1 cellular context compared by ENCODE assay signal in the genomic region with DNA sequence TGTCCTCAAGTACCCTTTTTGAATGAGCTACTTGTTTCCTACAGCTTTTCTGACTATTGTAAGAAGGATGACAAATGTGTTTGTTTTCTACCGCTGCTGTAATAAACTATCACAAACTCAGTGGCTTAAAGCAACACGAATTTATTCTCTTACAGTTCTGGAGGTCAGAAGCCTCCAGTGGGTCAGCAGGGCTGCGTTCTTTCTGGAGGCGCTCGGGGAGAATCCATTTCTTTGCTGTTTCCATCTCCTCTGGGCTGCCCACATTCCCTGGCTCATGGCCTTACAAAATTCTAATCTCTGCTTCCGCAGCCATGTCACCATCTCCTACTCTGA.
TF ChIP-seq lines count a peak whose summit lies in the region.

No MANE protein-coding gene starts in this region.

TF ChIP-seq in A549, 52 proteins besides CTCF, POLR2A, EP300 and RAD21 (continued from another document):
- TF ChIP-seq, protein P1, sequence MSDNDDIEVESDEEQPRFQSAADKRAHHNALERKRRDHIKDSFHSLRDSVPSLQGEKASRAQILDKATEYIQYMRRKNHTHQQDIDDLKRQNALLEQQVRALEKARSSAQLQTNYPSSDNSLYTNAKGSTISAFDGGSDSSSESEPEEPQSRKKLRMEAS (IDR thresholded peaks at IDR 0.05): 0 out of 2 replicates have a peak, but pooled peaks have one; percentile 1
- 0 out of 2 replicates have a peak, but pooled peaks have one; percentile 1 for TF ChIP-seq HOXB5 (CRISPR knock-in tag; IDR thresholded peaks at IDR 0.05)
- peak; percentile 50; the same call in 1 of the 2 replicates for TF ChIP-seq GATA3 (IDR thresholded peaks at IDR 0.05; ENCODE audit: borderline replicate concordance)
- no peak for TF ChIP-seq EHF (CRISPR knock-in tag; IDR thresholded peaks at IDR 0.05)
